Comparison of ENCODE assay signal across 15 cellular contexts in genomic region chr2:112607680-112608438, GRCh38.
"Had no signal": no experiment of that assay in that cellular context is flagged by ENCODE, and none has a peak within 500 bp of the region (broad histone marks: within the 10 kb centered on the region; RNA-seq: fewer than 3 reads in every experiment).

No MANE protein-coding gene starts in this region.

- H3K9me3 ChIP-seq: mucosa of descending colon, right atrium auricular region, transverse colon had no signal

- H3K36me3 ChIP-seq: right atrium auricular region, transverse colon had no signal

- ATAC-seq: activated T-helper 17 cell treated with anti-CD3 and anti-CD28 coated beads, Interleukin-2, amount 50 U/mL, for 72 hours; naive thymus-derived CD8-positive, alpha-beta T cell had no signal

- H3K27me3 ChIP-seq: right atrium auricular region, transverse colon had no signal

- H3K4me3 ChIP-seq: mucosa of descending colon, right atrium auricular region, skin epidermis, transverse colon had no signal

- H3K4me1 ChIP-seq: right atrium auricular region had no signal

- H3K27ac ChIP-seq: right atrium auricular region, skin epidermis had no signal

- DNase-seq: activated CD4-positive, alpha-beta T cell treated with anti-CD3 and anti-CD28 coated beads, Interleukin-2, amount 50 U/mL, for 1 hour; activated CD8-positive, alpha-beta memory T cell treated with anti-CD3 and anti-CD28 coated beads for 24 hours; activated naive CD4-positive, alpha-beta T cell treated with Interleukin-2 at 50 U/mL for 16 hours; anterior cingulate cortex; endodermal cell; mucosa of descending colon; naive thymus-derived CD8-positive, alpha-beta T cell; stimulated activated CD4-positive, alpha-beta T cell treated with anti-CD3 and anti-CD28 coated beads, Interleukin-4, amount 100 ng/mL, for 24 hours; stimulated activated naive CD4-positive, alpha-beta T cell treated with Interleukin-2 at 50 U/mL for 16 hours; substantia nigra; T-helper 9 cell; transverse colon had no signal
